8 cellular contexts compared by ENCODE assay signal in the genomic region with DNA sequence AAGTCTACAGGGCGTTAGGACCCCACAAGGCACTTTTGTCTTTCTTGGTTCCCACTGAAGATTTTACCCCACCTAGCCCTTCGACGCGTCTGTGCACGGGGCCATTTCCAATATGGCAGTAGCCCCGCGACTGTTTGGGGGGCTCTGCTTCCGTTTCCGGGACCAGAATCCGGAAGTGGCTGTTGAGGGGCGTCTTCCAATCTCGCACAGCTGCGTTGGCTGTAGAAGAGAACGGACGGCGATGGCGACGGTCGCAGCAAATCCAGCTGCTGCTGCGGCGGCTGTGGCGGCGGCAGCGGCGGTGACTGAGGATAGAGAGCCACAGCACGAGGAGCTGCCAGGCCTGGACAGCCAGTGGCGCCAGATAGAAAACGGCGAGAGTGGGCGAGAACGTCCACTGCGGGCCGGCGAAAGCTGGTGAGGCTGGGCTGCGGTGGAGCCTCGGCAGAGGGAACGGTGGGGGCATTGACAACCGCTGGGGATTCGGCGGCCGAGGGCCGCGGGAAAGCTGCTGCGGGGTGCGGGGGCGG. TPM values are rescaled to one million over a fixed set of nuclear protein-coding genes. Genes with fewer than 3 reads are reported as not detected.
DNase-seq lines count a peak whose midpoint lies in the region; ATAC-seq, FAIRE-seq and TF ChIP-seq lines count a peak whose summit lies in the region.

Gene USP11, plus strand, starts transcription at position 207 of the 530 bp plus-strand sequence. Its CDS starts 35 bp downstream, at position 242.

- H3K27me3 Mint-ChIP-seq in activated naive CD4-positive, alpha-beta T cell treated with anti-CD3 and anti-CD28 coated beads, Interleukin-2, amount 10 ng/mL, durations not matched to agents 7 days and 5 days, result no peaks in the 10 kb centered on the region

- BruUV-seq in Panc1 (replicated peaks; lab: Mats Ljungman, UMichigan), result no TSS peak

- peak; percentile 80 to 86 for TF ChIP-seq POLR2A in gastroesophageal sphincter (IDR thresholded peaks at IDR 0.05)

- H3K4ac ChIP-seq in neuronal stem cell (ENCODE audit: low read length), result peak within 1 kb of the TSS; percentile 76

- in situ Hi-C loops in Panc1 (cut with HindIII; ENCODE audit: low pct_unique_long_range_greater_than_20kb, low sequenced_read_pairs), result no loop called here

- peak; percentile 78 for FAIRE-seq in GM18507 (lab: Jason Lieb, UNC)
- no peak for FAIRE-seq in urothelium cell line (lab: Jason Lieb, UNC)

- peak within 1 kb of the TSS; percentile 85 for H2AFZ ChIP-seq in neuronal stem cell (ENCODE audit: low read length)

- peak within 1 kb of the TSS; percentile 75 for H2BK5ac ChIP-seq in neuronal stem cell (ENCODE audit: low read length)

- peaks cover 2% of the 10 kb centered on the region for H3K79me1 ChIP-seq in neuronal stem cell (ENCODE audit: low read depth, low read length)

- peaks cover 27% of the 10 kb centered on the region for H3K36me3 Mint-ChIP-seq in activated naive CD4-positive, alpha-beta T cell treated with anti-CD3 and anti-CD28 coated beads, Interleukin-2, amount 10 ng/mL, durations not matched to agents 7 days and 5 days

- H3K9ac ChIP-seq in neuronal stem cell (ENCODE audit: low read depth, low read length, poor library complexity), result peak within 1 kb of the TSS; percentile 99

- DNase-seq in A172 (ENCODE audit: low spot score) (peak; percentile 28), GM18507 (ENCODE audit: extremely low spot score, insufficient read length, low read depth) (no peak), Panc1 (ENCODE audit: low read depth, low spot score) (no peak), neuronal stem cell (ENCODE audit: low spot score) (no peak), urothelium cell line (ENCODE audit: low spot score) (peak; percentile 37)
- DNase-seq in activated naive CD4-positive, alpha-beta T cell treated with anti-CD3 and anti-CD28 coated beads, Interleukin-2, amount 10 ng/mL, durations not matched to agents 7 days and 5 days, result peak; percentile 64

- H3K4me3 ChIP-seq in Panc1 (ENCODE audit: low read depth in 2 of 2, low read length in 2 of 2) (peak within 1 kb of the TSS; percentile 64 to 70), gastroesophageal sphincter (peak within 1 kb of the TSS; percentile 73 to 91), neuronal stem cell (ENCODE audit: low read length in 2 of 2) (peak within 1 kb of the TSS; percentile 91 to 96)

- no peak within 1 kb of the TSS for H2AK5ac ChIP-seq in neuronal stem cell (ENCODE audit: low read depth, low read length)

- peak within 1 kb of the TSS; percentile 88 for H3K4me3 Mint-ChIP-seq in activated naive CD4-positive, alpha-beta T cell treated with anti-CD3 and anti-CD28 coated beads, Interleukin-2, amount 10 ng/mL, durations not matched to agents 7 days and 5 days

- peaks cover 27% of the 10 kb centered on the region for H3K4me1 Mint-ChIP-seq in activated naive CD4-positive, alpha-beta T cell treated with anti-CD3 and anti-CD28 coated beads, Interleukin-2, amount 10 ng/mL, durations not matched to agents 7 days and 5 days

- H3K4me2 ChIP-seq in neuronal stem cell (ENCODE audit: insufficient read depth, low read length, poor library complexity, severe bottlenecking), result peak within 1 kb of the TSS; percentile 47

- POLR2A ChIA-PET in Panc1 (lab: Charles Lee), result interaction anchor here (0.6 kb wide), 2 partner anchors 17 to 192 kb away, joined by 3 to 6 read pairs; no protein-coding TSS in a partner anchor

- H3K27ac ChIP-seq in Panc1 (ENCODE audit: low read length) (peak within 1 kb of the TSS; percentile 96), gastroesophageal sphincter (peak within 1 kb of the TSS; percentile 89 to 99 (median 96)), neuronal stem cell (replicated peaks; ENCODE audit: low read length) (peak within 1 kb of the TSS; percentile 97)

- H4K8ac ChIP-seq in neuronal stem cell (ENCODE audit: low read depth, low read length), result peak within 1 kb of the TSS; percentile 82

- WGBS in gastroesophageal sphincter (ENCODE audit: low coverage in 1 of 2), 2 donors, result 0 to 29% methylated on average over 8 to 11 of the region's 46 CpGs
- no CpG with 5 or more reads among the region's 46 CpGs for WGBS in neuronal stem cell (ENCODE audit: extremely low coverage in 2 of 2, insufficient read length in 2 of 2, insufficient replicate concordance in 1 of 2), 2 donors

- H2BK15ac ChIP-seq in neuronal stem cell (ENCODE audit: low read length), result no peak within 1 kb of the TSS

- H3K36me3 ChIP-seq in Panc1 (ENCODE audit: control insufficient read depth, insufficient read depth, low read length), result peaks cover 6% of the 10 kb centered on the region
- H3K36me3 ChIP-seq in gastroesophageal sphincter, result peaks cover 0 to 22% of the 10 kb centered on the region in 2 donors
- peaks cover 4 to 35% of the 10 kb centered on the region in 2 donors for H3K36me3 ChIP-seq in neuronal stem cell (replicated peaks in 1 of 2; ENCODE audit: control insufficient read depth in 2 of 2, insufficient read depth in 2 of 2, low read length in 2 of 2)

- H3K9me3 Mint-ChIP-seq in activated naive CD4-positive, alpha-beta T cell treated with anti-CD3 and anti-CD28 coated beads, Interleukin-2, amount 10 ng/mL, durations not matched to agents 7 days and 5 days, result no peaks in the 10 kb centered on the region

- no peak within 1 kb of the TSS for H3K23ac ChIP-seq in neuronal stem cell (ENCODE audit: low read depth, low read length, poor library complexity)

- no peak within 1 kb of the TSS for H2BK12ac ChIP-seq in neuronal stem cell (ENCODE audit: low read length)

- H3K18ac ChIP-seq in neuronal stem cell (ENCODE audit: low read length), result peak within 1 kb of the TSS; percentile 98

- peak within 1 kb of the TSS; percentile 98 for H3K27ac Mint-ChIP-seq in activated naive CD4-positive, alpha-beta T cell treated with anti-CD3 and anti-CD28 coated beads, Interleukin-2, amount 10 ng/mL, durations not matched to agents 7 days and 5 days

- peak within 1 kb of the TSS; percentile 53 for H4K91ac ChIP-seq in neuronal stem cell (ENCODE audit: low read depth, low read length, poor library complexity)

- no peaks in the 10 kb centered on the region for H3K9me3 ChIP-seq in Panc1 (ENCODE audit: control insufficient read depth, insufficient read depth, low read depth, low read length)
- H3K9me3 ChIP-seq in gastroesophageal sphincter, result no peaks in the 10 kb centered on the region
- H3K9me3 ChIP-seq in neuronal stem cell (replicated peaks in 1 of 2; ENCODE audit: control insufficient read depth in 2 of 2, insufficient read depth in 1 of 2, low read depth in 1 of 2, low read length in 2 of 2), result no peaks in the 10 kb centered on the region

- TF ChIP-seq EP300 in gastroesophageal sphincter (IDR thresholded peaks at IDR 0.05), result no peak

- CTCF ChIA-PET in Panc1 (lab: Charles Lee), result no interaction called here
- CTCF ChIA-PET in activated naive CD4-positive, alpha-beta T cell treated with anti-CD3 and anti-CD28 coated beads, Interleukin-2, amount 10 ng/mL, durations not matched to agents 7 days and 5 days (lab: Charles Lee), result interaction anchor here (1.0 kb wide), 1 partner anchor 14 kb away, joined by 3 read pairs; no protein-coding TSS in a partner anchor

- H3K4me1 ChIP-seq in Panc1 (ENCODE audit: control insufficient read depth, insufficient read depth, low read length) (peaks cover 10% of the 10 kb centered on the region; the same call in 1 of the 2 replicates), gastroesophageal sphincter (peaks cover 0 to 32% (median 0%) of the 10 kb centered on the region in 3 donors), neuronal stem cell (ENCODE audit: control insufficient read depth in 2 of 2, insufficient read depth in 1 of 2, low read depth in 1 of 2, low read length in 2 of 2) (peaks cover 3 to 15% of the 10 kb centered on the region in 2 donors)

- ATAC-seq in HG03521 (IDR thresholded peaks at IDR 0.05; ENCODE audit: unreplicated experiment) (peak; percentile 17), Panc1 (peak; percentile 59), gastroesophageal sphincter (peak; percentile 3)

- H3K14ac ChIP-seq in neuronal stem cell (ENCODE audit: low read length), result no peak within 1 kb of the TSS

- H2BK120ac ChIP-seq in neuronal stem cell (ENCODE audit: low read depth, low read length), result no peak within 1 kb of the TSS

- no peaks in the 10 kb centered on the region for H3K27me3 ChIP-seq in Panc1 (ENCODE audit: control insufficient read depth, insufficient read depth, low read length)
- H3K27me3 ChIP-seq in gastroesophageal sphincter, result no peaks in the 10 kb centered on the region
- H3K27me3 ChIP-seq in neuronal stem cell (ENCODE audit: control insufficient read depth in 3 of 3, insufficient read depth in 3 of 3, low read depth in 1 of 3, low read length in 3 of 3), result peaks cover 0 to 2% (median 0%) of the 10 kb centered on the region in 3 experiments

- TF ChIP-seq CTCF in Panc1 (IDR thresholded peaks at IDR 0.05) (no peak), gastroesophageal sphincter (IDR thresholded peaks at IDR 0.05) (no peak)

- intact Hi-C loops in Panc1 (cut with micrococcal nuclease; ENCODE audit: unreplicated experiment), result no loop called here

RNA-seq across cellular contexts. Expression of gene USP11, which starts in this region (rescaled TPM):
- 21.1 and 29.8 TPM in 2 replicates for total RNA-seq in A172 (2014; rRNA removed; shearing (Covaris generic))
- total RNA-seq in Panc1 (2021; ENCODE audit: unreplicated experiment) (82.4 TPM), gastroesophageal sphincter (10 to 100 TPM; 26.9 to 64.6 (median 40.7) TPM)
- polyA plus RNA-seq in Panc1 (2012; ENCODE audit: insufficient read length), result 105 TPM
- polyA plus RNA-seq in neuronal stem cell (2013, experiment 1 of 2), result 78.8 TPM
- polyA plus RNA-seq in neuronal stem cell (2013, experiment 2 of 2), result 73.4 TPM

Comparison
In these comparisons a context has a peak if more than half of its experiments do, and no peak if none do; other contexts are left out.
1. DNase-seq: peak in A172 (single experiment), activated naive CD4-positive, alpha-beta T cell treated with anti-CD3 and anti-CD28 coated beads, Interleukin-2, amount 10 ng/mL, durations not matched to agents 7 days and 5 days (single experiment) and urothelium cell line (single experiment); none in GM18507 (single experiment), Panc1 (single experiment) and neuronal stem cell (single experiment).
2. ATAC-seq: peak in every context shown above with its lines; median percentile 59 in Panc1; 17 in HG03521; 3 in gastroesophageal sphincter.
3. Peak in every context shown above with its lines, with median percentiles within 50 percentile points of each other: H3K27ac ChIP-seq and H3K4me3 ChIP-seq.